21 cellular contexts compared by ENCODE assay signal in the genomic region with DNA sequence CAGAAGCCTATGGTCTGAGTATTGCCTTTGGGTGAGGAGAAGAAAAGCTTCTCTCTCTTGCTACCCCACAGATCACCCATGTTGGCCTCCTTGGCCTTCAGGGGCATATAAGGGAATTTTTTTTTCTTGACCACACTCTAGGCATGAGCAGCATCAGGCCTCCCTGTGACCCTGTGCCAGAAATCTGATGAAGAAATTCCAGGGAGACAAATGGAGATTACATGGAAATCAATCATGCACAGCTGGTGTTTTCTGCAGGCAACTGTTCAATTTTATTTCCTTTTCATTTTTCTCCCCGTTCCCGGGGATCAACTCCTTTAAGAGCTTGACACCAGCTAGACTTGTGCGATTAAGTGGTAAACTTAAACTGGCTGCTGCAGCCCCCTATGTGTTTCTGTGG.
"Had no signal": no experiment of that assay in that cellular context is flagged by ENCODE, and none has a peak within 500 bp of the region (broad histone marks: within the 10 kb centered on the region; RNA-seq: fewer than 3 reads in every experiment).

No MANE protein-coding gene starts in this region.

- H3K36me3 ChIP-seq: cardiac muscle cell, esophagus squamous epithelium, neutrophil, pancreas, stomach had no signal

- H3K27ac ChIP-seq: cardiac muscle cell, esophagus squamous epithelium, neutrophil, pancreas, stomach had no signal

- FAIRE-seq: endothelial cell of umbilical vein, frontal cortex, pancreas had no signal

- DNase-seq: activated CD4-positive, alpha-beta T cell treated with anti-CD3 and anti-CD28 coated beads, Interleukin-2, amount 50 U/mL, for 1 hour; activated gamma-delta T cell; activated T-cell treated with anti-CD3 and anti-CD28 coated beads, Interleukin-2, amount 50 U/mL, for 72 hours; amniotic stem cell; effector CD8-positive, alpha-beta T cell; esophagus squamous epithelium; immature natural killer cell; kidney glomerular epithelial cell; mesenchymal stem cell; mucosa of descending colon; naive thymus-derived CD8-positive, alpha-beta T cell; pancreas; stimulated activated CD4-positive, alpha-beta T cell treated with anti-CD3 and anti-CD28 coated beads, Interleukin-4, amount 100 ng/mL, for 24 hours; stomach had no signal

- H3K27me3 ChIP-seq: cardiac muscle cell, esophagus squamous epithelium, neutrophil, pancreas, stomach had no signal

- ATAC-seq: activated naive CD4-positive, alpha-beta T cell treated with anti-CD3 and anti-CD28 coated beads, Interleukin-2, amount 50 U/mL, for 72 hours; activated T-cell treated with anti-CD3 and anti-CD28 coated beads, Interleukin-2, amount 50 U/mL, for 72 hours; mucosa of descending colon; naive thymus-derived CD8-positive, alpha-beta T cell; sciatic nerve; stimulated activated effector memory CD8-positive, alpha-beta T cell treated with anti-CD3 and anti-CD28 coated beads, Interleukin-12 subunit alpha, Interleukin-12 subunit beta, amount 100 ng/mL, for 72 hours had no signal

- H3K9me3 ChIP-seq: esophagus squamous epithelium, mucosa of descending colon, neutrophil, pancreas, stomach had no signal

- H3K4me3 ChIP-seq: cardiac muscle cell, esophagus squamous epithelium, mucosa of descending colon, pancreas, stomach had no signal
